28 cellular contexts compared by ENCODE assay signal in the genomic region with DNA sequence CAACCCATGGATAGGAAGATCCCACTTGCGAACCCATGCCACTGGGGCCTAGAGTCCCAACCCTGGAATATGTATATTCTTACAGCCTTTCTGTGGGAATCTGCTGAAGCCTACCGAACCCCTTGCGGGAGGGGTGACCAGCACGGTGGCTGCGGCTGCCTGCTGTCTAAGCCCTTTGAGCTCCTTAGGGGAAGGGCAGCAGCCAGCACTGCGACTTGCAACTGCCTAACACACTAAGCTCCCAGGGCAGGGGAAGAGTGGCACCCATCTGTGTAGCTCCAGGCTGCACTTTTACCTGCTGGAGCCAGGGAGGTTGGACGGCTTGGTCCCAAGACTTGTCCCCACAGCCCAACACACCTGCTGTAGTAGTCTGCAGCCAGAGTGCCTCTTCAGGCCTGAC.
"Had no signal": no experiment of that assay in that cellular context is flagged by ENCODE, and none has a peak within 500 bp of the region (broad histone marks: within the 10 kb centered on the region; RNA-seq: fewer than 3 reads in every experiment).

No MANE protein-coding gene starts in this region.

- H3K4me1 ChIP-seq: ascending aorta, breast epithelium, colonic mucosa had no signal

- DNase-seq: activated CD4-positive, alpha-beta memory T cell treated with anti-CD3 and anti-CD28 coated beads, Interleukin-2, amount 10 ng/mL, durations not matched to agents 7 days and 5 days; activated CD4-positive, alpha-beta T cell treated with anti-CD3 and anti-CD28 coated beads for 1 hour; activated CD4-positive, alpha-beta T cell treated with anti-CD3 and anti-CD28 coated beads for 4 hours; activated CD4-positive, alpha-beta T cell treated with anti-CD3 and anti-CD28 coated beads, Interleukin-2, amount 10 ng/mL, durations not matched to agents 7 days and 5 days; activated CD4-positive, alpha-beta T cell treated with anti-CD3 and anti-CD28 coated beads, Interleukin-2, amount 50 U/mL, for 4 hours; activated CD8-positive, alpha-beta memory T cell treated with anti-CD3 and anti-CD28 coated beads, Interleukin-2, amount 50 U/mL, for 48 hours; activated gamma-delta T cell; activated naive CD4-positive, alpha-beta T cell; activated naive CD4-positive, alpha-beta T cell treated with anti-CD3 and anti-CD28 coated beads, Interleukin-2, amount 10 ng/mL, durations not matched to agents 7 days and 5 days; activated naive CD8-positive, alpha-beta T cell treated with anti-CD3 and anti-CD28 coated beads, Interleukin-2, amount 10 ng/mL, durations not matched to agents 7 days and 5 days; activated T-cell treated with anti-CD3 and anti-CD28 coated beads for 4 hours; activated T-cell treated with anti-CD3 and anti-CD28 coated beads, Interleukin-2, amount 50 U/mL, for 24 hours; activated T-cell treated with anti-CD3 and anti-CD28 coated beads, Interleukin-2, amount 50 U/mL, for 72 hours; central memory CD4-positive, alpha-beta T cell; cerebellar nuclear complex; colonic mucosa; effector CD8-positive, alpha-beta T cell; foreskin fibroblast; T-helper 2 cell had no signal

- H3K4me3 Mint-ChIP-seq: activated CD4-positive, alpha-beta memory T cell treated with anti-CD3 and anti-CD28 coated beads, Interleukin-2, amount 10 ng/mL, durations not matched to agents 7 days and 5 days; activated CD4-positive, alpha-beta T cell treated with anti-CD3 and anti-CD28 coated beads, Interleukin-2, amount 10 ng/mL, durations not matched to agents 7 days and 5 days; activated naive CD4-positive, alpha-beta T cell treated with anti-CD3 and anti-CD28 coated beads, Interleukin-2, amount 10 ng/mL, durations not matched to agents 7 days and 5 days; activated naive CD8-positive, alpha-beta T cell treated with anti-CD3 and anti-CD28 coated beads, Interleukin-2, amount 10 ng/mL, durations not matched to agents 7 days and 5 days; activated T-cell treated with anti-CD3 and anti-CD28 coated beads, Interleukin-2, amount 50 U/mL, for 24 hours; activated T-cell treated with anti-CD3 and anti-CD28 coated beads, Interleukin-2, amount 50 U/mL, for 72 hours; brain; WTC11 had no signal

- H3K36me3 ChIP-seq: ascending aorta, breast epithelium, cardiac muscle cell, colonic mucosa had no signal

- H3K27ac ChIP-seq: ascending aorta, breast epithelium, cardiac muscle cell, colonic mucosa had no signal

- H3K27me3 ChIP-seq: ascending aorta, breast epithelium, cardiac muscle cell, colonic mucosa had no signal

- H3K27ac Mint-ChIP-seq: activated CD4-positive, alpha-beta memory T cell treated with anti-CD3 and anti-CD28 coated beads, Interleukin-2, amount 10 ng/mL, durations not matched to agents 7 days and 5 days; activated CD4-positive, alpha-beta T cell treated with anti-CD3 and anti-CD28 coated beads, Interleukin-2, amount 10 ng/mL, durations not matched to agents 7 days and 5 days; activated naive CD4-positive, alpha-beta T cell treated with anti-CD3 and anti-CD28 coated beads, Interleukin-2, amount 10 ng/mL, durations not matched to agents 7 days and 5 days; activated naive CD4-positive, alpha-beta T cell treated with anti-CD3 and anti-CD28 coated beads, Interleukin-2, amount 50 U/mL, for 72 hours; activated naive CD8-positive, alpha-beta T cell treated with anti-CD3 and anti-CD28 coated beads, Interleukin-2, amount 10 ng/mL, durations not matched to agents 7 days and 5 days; activated T-cell treated with anti-CD3 and anti-CD28 coated beads, Interleukin-2, amount 50 U/mL, for 24 hours; activated T-cell treated with anti-CD3 and anti-CD28 coated beads, Interleukin-2, amount 50 U/mL, for 72 hours; brain; WTC11 had no signal

- ATAC-seq: activated naive CD4-positive, alpha-beta T cell treated with anti-CD3 and anti-CD28 coated beads, Interleukin-2, amount 50 U/mL, for 72 hours; activated T-cell treated with anti-CD3 and anti-CD28 coated beads, Interleukin-2, amount 50 U/mL, for 72 hours; esophagus mucosa; WTC11 had no signal

- H3K36me3 Mint-ChIP-seq: activated naive CD4-positive, alpha-beta T cell treated with anti-CD3 and anti-CD28 coated beads, Interleukin-2, amount 10 ng/mL, durations not matched to agents 7 days and 5 days; activated naive CD8-positive, alpha-beta T cell treated with anti-CD3 and anti-CD28 coated beads, Interleukin-2, amount 10 ng/mL, durations not matched to agents 7 days and 5 days; brain had no signal

- H3K9me3 ChIP-seq: ascending aorta, breast epithelium, colonic mucosa had no signal

- FAIRE-seq: endometrium, frontal cortex had no signal

- H3K4me1 Mint-ChIP-seq: activated CD4-positive, alpha-beta memory T cell treated with anti-CD3 and anti-CD28 coated beads, Interleukin-2, amount 10 ng/mL, durations not matched to agents 7 days and 5 days; activated CD4-positive, alpha-beta T cell treated with anti-CD3 and anti-CD28 coated beads, Interleukin-2, amount 10 ng/mL, durations not matched to agents 7 days and 5 days; activated naive CD4-positive, alpha-beta T cell treated with anti-CD3 and anti-CD28 coated beads, Interleukin-2, amount 10 ng/mL, durations not matched to agents 7 days and 5 days; activated naive CD8-positive, alpha-beta T cell treated with anti-CD3 and anti-CD28 coated beads, Interleukin-2, amount 10 ng/mL, durations not matched to agents 7 days and 5 days; brain; WTC11 had no signal

- H3K27me3 Mint-ChIP-seq: activated CD4-positive, alpha-beta memory T cell treated with anti-CD3 and anti-CD28 coated beads, Interleukin-2, amount 10 ng/mL, durations not matched to agents 7 days and 5 days; activated CD4-positive, alpha-beta T cell treated with anti-CD3 and anti-CD28 coated beads, Interleukin-2, amount 10 ng/mL, durations not matched to agents 7 days and 5 days; activated naive CD4-positive, alpha-beta T cell treated with anti-CD3 and anti-CD28 coated beads, Interleukin-2, amount 10 ng/mL, durations not matched to agents 7 days and 5 days; activated naive CD8-positive, alpha-beta T cell treated with anti-CD3 and anti-CD28 coated beads, Interleukin-2, amount 10 ng/mL, durations not matched to agents 7 days and 5 days; activated T-cell treated with anti-CD3 and anti-CD28 coated beads, Interleukin-2, amount 50 U/mL, for 24 hours had no signal

- H3K4me3 ChIP-seq: ascending aorta, breast epithelium, cardiac muscle cell, colonic mucosa had no signal
